In genomic region chr4:1346781-1347409, GRCh38 we compare ENCODE assay signal across 8 cellular contexts. TPM values are rescaled to one million over a fixed set of nuclear protein-coding genes. Genes with fewer than 3 reads are reported as not detected.
DNase-seq lines count a peak whose midpoint lies in the region; ATAC-seq and TF ChIP-seq lines count a peak whose summit lies in the region.

UVSSA (plus strand) TSS chr4:1347208; CDS start chr4:1348092, 884 bp downstream.

- H3K9me2 ChIP-seq in SU-DHL-6 (replicated peaks; ENCODE audit: insufficient read depth, low read length), result no peaks in the 10 kb centered on the region

- H3K9me3 ChIP-seq in SU-DHL-6 (ENCODE audit: insufficient read depth, low read length) (no peaks in the 10 kb centered on the region), ovary (no peaks in the 10 kb centered on the region), thyroid gland (no peaks in the 10 kb centered on the region)

- POLR2A ChIA-PET in activated naive CD8-positive, alpha-beta T cell treated with anti-CD3 and anti-CD28 coated beads, Interleukin-2, amount 10 ng/mL, durations not matched to agents 7 days and 5 days (lab: Charles Lee), result interaction anchor here (0.6 to 3.3 kb wide), 19 partner anchors 9 to 516 kb away, joined by 3 to 66 read pairs (median 5); partner anchors contain the start of genes CTBP1 and MAEA

- H3K4me1 ChIP-seq in ovary (ENCODE audit: insufficient read depth) (peaks cover 2% of the 10 kb centered on the region), thyroid gland (peaks cover 8 to 16% of the 10 kb centered on the region in 2 donors)

- H3K27me3 ChIP-seq in SU-DHL-6 (ENCODE audit: low read length) (no peaks in the 10 kb centered on the region), ovary (no peaks in the 10 kb centered on the region), thyroid gland (no peaks in the 10 kb centered on the region)

- H3K36me3 ChIP-seq in SU-DHL-6 (ENCODE audit: low read length) (no peaks in the 10 kb centered on the region), ovary (no peaks in the 10 kb centered on the region), thyroid gland (no peaks in the 10 kb centered on the region)

- H4K20me1 ChIP-seq in SU-DHL-6 (ENCODE audit: low read depth, low read length), result no peaks in the 10 kb centered on the region

- peak within 1 kb of the TSS; percentile 67 for H3K4me2 ChIP-seq in SU-DHL-6 (ENCODE audit: low read depth, low read length, poor library complexity, severe bottlenecking)

- peaks cover 25% of the 10 kb centered on the region for H3K4me1 Mint-ChIP-seq in activated naive CD8-positive, alpha-beta T cell treated with anti-CD3 and anti-CD28 coated beads, Interleukin-2, amount 10 ng/mL, durations not matched to agents 7 days and 5 days

- peaks cover 4% of the 10 kb centered on the region for H3K36me3 Mint-ChIP-seq in activated naive CD8-positive, alpha-beta T cell treated with anti-CD3 and anti-CD28 coated beads, Interleukin-2, amount 10 ng/mL, durations not matched to agents 7 days and 5 days

- no peaks in the 10 kb centered on the region for H3K27me3 Mint-ChIP-seq in activated naive CD8-positive, alpha-beta T cell treated with anti-CD3 and anti-CD28 coated beads, Interleukin-2, amount 10 ng/mL, durations not matched to agents 7 days and 5 days

- intact Hi-C loops in Right ventricle myocardium inferior (cut with DNase I) (loop anchor here (1.0 to 2.0 kb wide), 3 partner anchors 58 to 216 kb away; partner anchors contain the start of gene MAEA), ovary (cut with DNase I) (loop anchor here (2.0 to 10.0 kb wide), 6 partner anchors 60 to 375 kb away; partner anchors contain the start of genes CTBP1 (in 3 of the 4), MAEA (in 1 of the 4), SPON2 (in 1 of the 4) and TACC3 (in 1 of the 4)), thyroid gland (cut with DNase I) (loop anchor here (10.0 kb wide), 2 partner anchors 62 to 332 kb away; partner anchors contain the start of genes FGFRL1 and MAEA)

- peak within 1 kb of the TSS; percentile 98 for H3K4me3 Mint-ChIP-seq in activated naive CD8-positive, alpha-beta T cell treated with anti-CD3 and anti-CD28 coated beads, Interleukin-2, amount 10 ng/mL, durations not matched to agents 7 days and 5 days

- TF ChIP-seq CTCF in SU-DHL-6 (IDR thresholded peaks at IDR 0.05; ENCODE audit: insufficient read depth, low read length, poor library complexity, severe bottlenecking) (no peak), ovary (IDR thresholded peaks at IDR 0.05) (no peak), thyroid gland (IDR thresholded peaks at IDR 0.05) (peak in 1 of 6 experiments; percentile 9)

- ATAC-seq in HG02678 (IDR thresholded peaks at IDR 0.05; ENCODE audit: unreplicated experiment), result peak; percentile 92
- peak; percentile 91 for ATAC-seq in activated naive CD8-positive, alpha-beta T cell treated with anti-CD3 and anti-CD28 coated beads, Interleukin-2, amount 10 ng/mL, durations not matched to agents 7 days and 5 days (ENCODE audit: low read depth)
- ATAC-seq in Right ventricle myocardium inferior, result peak; percentile 98

- TF ChIP-seq POLR2A in GM10847 (IDR thresholded peaks at IDR 0.05; ENCODE audit: extremely low read depth, insufficient read length) (peak; percentile 62), ovary (IDR thresholded peaks at IDR 0.05) (peak; percentile 97), thyroid gland (IDR thresholded peaks at IDR 0.05) (peak in 1 of 2 donors; percentile 93)

- H3K4me3 ChIP-seq in SU-DHL-6 (ENCODE audit: insufficient read depth, low read length, poor library complexity, severe bottlenecking) (peak within 1 kb of the TSS; percentile 80), ovary (peak within 1 kb of the TSS; percentile 83), thyroid gland (replicated peaks in 1 of 3) (peak within 1 kb of the TSS; percentile 37 to 97 (median 80))

- H3K27ac Mint-ChIP-seq in activated naive CD8-positive, alpha-beta T cell treated with anti-CD3 and anti-CD28 coated beads, Interleukin-2, amount 10 ng/mL, durations not matched to agents 7 days and 5 days, result peak within 1 kb of the TSS; percentile 96

- H3K79me2 ChIP-seq in SU-DHL-6 (ENCODE audit: insufficient read depth, low read length), result 0 out of 2 replicates have a peak, but pooled peaks cover 8% of the 10 kb centered on the region

- H3K9me3 Mint-ChIP-seq in activated naive CD8-positive, alpha-beta T cell treated with anti-CD3 and anti-CD28 coated beads, Interleukin-2, amount 10 ng/mL, durations not matched to agents 7 days and 5 days, result no peaks in the 10 kb centered on the region

- 0 to 1% (median 0%) methylated on average over 61 to 76 of the region's 76 CpGs for WGBS in ovary, 3 donors
- WGBS in thyroid gland, 2 donors, result 1% methylated on average over 21 of the region's 76 CpGs; no CpG with 5 or more reads in 1 of the 2 donors

- peak; percentile 94 for TF ChIP-seq EP300 in ovary (IDR thresholded peaks at IDR 0.05)

- H3K27ac ChIP-seq in SU-DHL-6 (ENCODE audit: low read depth, low read length) (peak within 1 kb of the TSS; percentile 61), ovary (peak within 1 kb of the TSS; percentile 75 to 100), thyroid gland (peak within 1 kb of the TSS; percentile 82 to 98 (median 87))

- peak; percentile 92 for DNase-seq in NCI-H128 (lab: John Stamatoyannopoulos, UW; ENCODE audit: unreplicated experiment)
- DNase-seq in activated naive CD8-positive, alpha-beta T cell treated with anti-CD3 and anti-CD28 coated beads, Interleukin-2, amount 10 ng/mL, durations not matched to agents 7 days and 5 days, result peak; percentile 100
- DNase-seq in Right ventricle myocardium inferior (ENCODE audit: missing footprints), result peak; percentile 100
- DNase-seq in ovary, result peak; percentile 100
- DNase-seq in thyroid gland, result peak; percentile 100

- H3K9ac ChIP-seq in SU-DHL-6 (ENCODE audit: low read length), result peak within 1 kb of the TSS; percentile 88

- no peaks in the 10 kb centered on the region for H3F3A ChIP-seq in SU-DHL-6 (ENCODE audit: insufficient read depth)

- peak within 1 kb of the TSS; percentile 56 for H2AFZ ChIP-seq in SU-DHL-6 (ENCODE audit: low read depth, low read length, severe bottlenecking)

RNA-seq across cellular contexts. Expression of gene UVSSA, which starts in this region (rescaled TPM):
- 10 to 100 TPM; 30.0 to 30.9 TPM for total RNA-seq in activated naive CD8-positive, alpha-beta T cell treated with anti-CD3 and anti-CD28 coated beads, Interleukin-2, amount 10 ng/mL, durations not matched to agents 7 days and 5 days
- total RNA-seq in Right ventricle myocardium inferior (6.5 TPM), ovary (10 to 100 TPM; 12.1 to 24.7 (median 19.1) TPM), thyroid gland (10 to 100 TPM; 16.7 to 38.7 (median 27.7) TPM)
- polyA plus RNA-seq in ovary, result 1 to 10 TPM; 3.8 to 6.6 TPM

Comparison
In these comparisons a context has a peak if more than half of its experiments do, and no peak if none do; other contexts are left out.
1. Peak in every context shown above with its lines: DNase-seq, ATAC-seq, H3K4me3 ChIP-seq and H3K27ac ChIP-seq.